ENCODE assay signal across 10 cellular contexts in genomic region chr16:28417033-28417432, GRCh38. TPM values are rescaled to one million over a fixed set of nuclear protein-coding genes. Genes with fewer than 3 reads are reported as not detected.
"Had no signal": no experiment of that assay in that cellular context is flagged by ENCODE, and none has a peak within 500 bp of the region (broad histone marks: within the 10 kb centered on the region; RNA-seq: fewer than 3 reads in every experiment).

No MANE protein-coding gene starts in this region.

RNA-seq across cellular contexts. Expression of gene NPIPB7, which starts 55.1 kb away (rescaled TPM):
- total RNA-seq: stomach, subcutaneous adipose tissue, suprapubic skin, thoracic aorta, thyroid gland, tibial nerve, upper lobe of right lung, ureter, urinary bladder, vagina had no signal
- polyA plus RNA-seq: urinary bladder had no signal
